Comparison of ENCODE assay signal across 19 cellular contexts in the genomic region with DNA sequence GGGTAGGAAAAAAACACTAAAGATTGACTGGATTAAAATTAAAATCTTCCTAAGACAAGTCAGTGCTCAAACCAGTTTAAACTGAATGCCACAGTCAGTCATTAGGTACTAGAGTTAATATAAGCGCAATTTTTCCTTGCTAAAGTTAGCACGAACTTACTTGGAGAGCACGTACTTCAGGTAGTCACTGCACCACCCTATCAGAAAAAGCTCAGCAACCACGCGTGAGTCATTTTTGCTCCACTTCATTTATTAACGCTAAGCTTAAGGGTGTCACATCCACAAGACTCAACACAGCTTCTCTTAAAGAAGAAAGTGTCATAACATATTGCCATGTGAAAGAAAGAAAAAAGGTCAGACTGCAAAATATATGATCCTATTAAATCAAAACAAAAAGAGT. TPM values are rescaled to one million over a fixed set of nuclear protein-coding genes. Genes with fewer than 3 reads are reported as not detected.
DNase-seq lines count a peak whose midpoint lies in the region; ATAC-seq and TF ChIP-seq lines count a peak whose summit lies in the region.
"Had no signal": no experiment of that assay in that cellular context is flagged by ENCODE, and none has a peak within 500 bp of the region (broad histone marks: within the 10 kb centered on the region; RNA-seq: fewer than 3 reads in every experiment).

No MANE protein-coding gene starts in this region.

- no peak overlapping the region for H2BK120ac ChIP-seq in trophoblast cell (ENCODE audit: insufficient read depth, low read length, poor library complexity)

- no peak overlapping the region for H4K8ac ChIP-seq in trophoblast cell (ENCODE audit: low read depth, low read length)

- H2BK12ac ChIP-seq in trophoblast cell (ENCODE audit: low read length), result no peak overlapping the region

- H4K12ac ChIP-seq in trophoblast cell (ENCODE audit: low read depth, low read length), result no peak overlapping the region

- H3K79me2 ChIP-seq in trophoblast cell (ENCODE audit: control insufficient read depth, insufficient read depth, low read length, poor library complexity), result no peaks in the 10 kb centered on the region

- H2AK5ac ChIP-seq in trophoblast cell (ENCODE audit: low read length), result no peak overlapping the region

- WGBS in esophagus squamous epithelium, 2 donors, result 31 to 69% methylated on average over 6 of the region's 6 CpGs
- no CpG with 5 or more reads among the region's 6 CpGs for WGBS in trophoblast cell (ENCODE audit: extremely low coverage, insufficient coverage, insufficient read length)

- no peak for TF ChIP-seq CTCF in RWPE1 (conservative IDR thresholded peaks at IDR 0.05; ENCODE audit: low read depth)
- no peak for TF ChIP-seq CTCF in esophagus squamous epithelium (IDR thresholded peaks at IDR 0.05)
- TF ChIP-seq CTCF in GM20000 (IDR thresholded peaks at IDR 0.05; ENCODE audit: extremely low read depth, missing control alignments), result no peak

- no peak overlapping the region for H3K4me3 ChIP-seq in esophagus squamous epithelium
- H3K4me3 ChIP-seq in trophoblast cell (ENCODE audit: low read depth, low read length), result no peak overlapping the region
- H3K4me3 ChIP-seq: hepatocyte, thyroid gland had no signal

- H2BK5ac ChIP-seq in trophoblast cell (ENCODE audit: low read depth, low read length, poor library complexity), result no peak overlapping the region

- H3K9me3 ChIP-seq in esophagus squamous epithelium, result no peaks in the 10 kb centered on the region
- no peaks in the 10 kb centered on the region for H3K9me3 ChIP-seq in trophoblast cell (ENCODE audit: insufficient read depth, low read depth, low read length)
- H3K9me3 ChIP-seq: thyroid gland had no signal

- H4K91ac ChIP-seq in trophoblast cell (ENCODE audit: low read depth, low read length), result no peak overlapping the region

- H3K4me1 ChIP-seq in esophagus squamous epithelium (peaks cover 6 to 58% (median 28%) of the 10 kb centered on the region in 3 donors), trophoblast cell (ENCODE audit: control insufficient read depth in 1 of 2, insufficient read depth in 2 of 2, low read length in 2 of 2) (peaks cover 15 to 28% of the 10 kb centered on the region in 2 experiments)

- peak; percentile 58 for DNase-seq in HPDE6-E6E7 (ENCODE audit: extremely low spot score)
- DNase-seq in RWPE1 (ENCODE audit: low spot score), result peak; percentile 25
- no peak for DNase-seq in esophagus squamous epithelium (lab: John Stamatoyannopoulos, UW)
- DNase-seq in trophoblast cell, result no peak
- DNase-seq in GM20000 (ENCODE audit: low spot score), result no peak
- no peak for DNase-seq in NCI-H2227 treated with DMSO at 0.1 percent for 48 hours (lab: John Stamatoyannopoulos, UW)
- DNase-seq: activated CD4-positive, alpha-beta T cell treated with anti-CD3 and anti-CD28 coated beads, Interleukin-2, amount 50 U/mL, for 4 hours; activated effector memory CD4-positive, alpha-beta T cell treated with Interleukin-2 at 50 U/mL for 16 hours; AML-193; CD8-positive, alpha-beta T cell; DMS153; HFFc6; NCI-H524; stimulated activated CD4-positive, alpha-beta T cell treated with anti-CD3 and anti-CD28 coated beads, Interleukin-4, amount 100 ng/mL, for 24 hours; stimulated activated naive CD4-positive, alpha-beta T cell treated with Interleukin-2 at 50 U/mL for 16 hours; thyroid gland had no signal

- POLR2A ChIA-PET in RWPE1 (lab: Yijun Ruan, JAX; ENCODE audit: low non-redundant PET), result interaction anchor here (0.9 kb wide), 1 partner anchor 64 kb away, joined by 8 read pairs; no protein-coding TSS in a partner anchor

- H3K27me3 ChIP-seq in esophagus squamous epithelium, result no peaks in the 10 kb centered on the region
- no peaks in the 10 kb centered on the region for H3K27me3 ChIP-seq in trophoblast cell (ENCODE audit: insufficient read depth, low read length)
- H3K27me3 ChIP-seq: hepatocyte, thyroid gland had no signal

- H3K27ac ChIP-seq in RWPE1 (no peak overlapping the region), esophagus squamous epithelium (peak overlapping the region; percentile 61 to 83 (median 76)), trophoblast cell (ENCODE audit: low read depth, low read length) (no peak overlapping the region)
- H3K27ac ChIP-seq: hepatocyte had no signal

- no peak overlapping the region for H3K4me2 ChIP-seq in trophoblast cell (ENCODE audit: low read length)
- H3K4me2 ChIP-seq: hepatocyte had no signal

- no peak for TF ChIP-seq POLR2A in esophagus squamous epithelium (IDR thresholded peaks at IDR 0.05)

- no peak overlapping the region for H2AFZ ChIP-seq in trophoblast cell (ENCODE audit: insufficient read depth, low read length, poor library complexity)
- H2AFZ ChIP-seq: hepatocyte had no signal

- peaks cover 11% of the 10 kb centered on the region for H3K79me1 ChIP-seq in trophoblast cell (ENCODE audit: low read length)

- H3K14ac ChIP-seq in trophoblast cell (ENCODE audit: low read length), result no peak overlapping the region

- CTCF ChIA-PET in RWPE1 (lab: Yijun Ruan, JAX), result interaction anchor here (0.8 kb wide), 1 partner anchor 82 kb away, joined by 3 read pairs; no protein-coding TSS in a partner anchor

- H3K9ac ChIP-seq in trophoblast cell (ENCODE audit: low read length), result no peak overlapping the region

- no peak for ATAC-seq in HG03097 (IDR thresholded peaks at IDR 0.05; ENCODE audit: low FRiP score, unreplicated experiment)
- ATAC-seq: CD8-positive, alpha-beta T cell; SK-N-SH treated with all-trans-retinoic acid at 6 μM for 48 hours had no signal

- no peak overlapping the region for H3K18ac ChIP-seq in trophoblast cell (ENCODE audit: low read length)

- no peak overlapping the region for H3K23ac ChIP-seq in trophoblast cell (ENCODE audit: low read length)

- peak overlapping the region; percentile 88 for H3K4ac ChIP-seq in trophoblast cell (ENCODE audit: low read depth, low read length)

- intact Hi-C loops in esophagus squamous epithelium (cut with DNase I), result no loop called here

- H3K36me3 ChIP-seq in esophagus squamous epithelium (peaks cover 0 to 29% (median 10%) of the 10 kb centered on the region in 3 donors), trophoblast cell (ENCODE audit: control insufficient read depth in 1 of 2, insufficient read depth in 2 of 2, low read length in 2 of 2) (peaks cover 11 to 17% of the 10 kb centered on the region in 2 experiments)

RNA-seq across cellular contexts. Expression of a gene that starts 53.1 kb away (rescaled TPM):
- total RNA-seq in esophagus squamous epithelium, result 10 to 100 TPM; 25.5 to 33.0 (median 29.7) TPM
- 46.2 and 46.6 TPM in 2 replicates for polyA plus RNA-seq in trophoblast cell (2013)

Comparison
In these comparisons a context has a peak if more than half of its experiments do, and no peak if none do; other contexts are left out.
1. DNase-seq: peak in HPDE6-E6E7 (single experiment) and RWPE1 (single experiment); none in esophagus squamous epithelium (single experiment), trophoblast cell (0 of 2), GM20000 (single experiment) and NCI-H2227 treated with DMSO at 0.1 percent for 48 hours (single experiment).
2. H3K27ac ChIP-seq: peak in esophagus squamous epithelium (4 of 4); none in RWPE1 (single experiment) and trophoblast cell (single experiment).